23 cellular contexts compared by ENCODE assay signal in the genomic region with DNA sequence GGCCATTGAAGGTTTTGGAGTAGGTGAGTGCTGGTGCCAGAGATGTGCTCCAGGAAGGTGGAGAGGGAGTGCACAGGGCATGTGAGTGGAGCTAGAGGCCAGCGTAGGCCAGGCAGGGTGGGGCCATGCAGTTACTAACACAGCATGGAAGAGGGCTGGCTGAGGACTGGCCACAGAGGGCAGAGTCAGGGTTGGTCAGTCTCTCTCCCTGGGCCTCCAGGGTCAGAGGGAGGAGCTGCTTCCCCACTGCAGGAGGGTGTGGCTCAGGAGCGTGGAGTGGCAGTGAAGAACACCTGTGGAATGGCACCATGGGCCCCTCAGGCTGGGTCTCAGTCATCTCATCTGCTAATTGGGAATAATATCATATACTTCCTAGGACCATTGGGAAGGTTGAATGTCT.
DNase-seq lines count a peak whose midpoint lies in the region; ATAC-seq and TF ChIP-seq lines count a peak whose summit lies in the region.
"Had no signal": no experiment of that assay in that cellular context is flagged by ENCODE, and none has a peak within 500 bp of the region (broad histone marks: within the 10 kb centered on the region; RNA-seq: fewer than 3 reads in every experiment).

No MANE protein-coding gene starts in this region.

- peak overlapping the region; percentile 16 to 41 for H3K18ac ChIP-seq in mesenchymal stem cell (ENCODE audit: low read depth in 1 of 2, low read length in 2 of 2)

- H3K27ac ChIP-seq in HEK293 (ENCODE audit: extremely low read depth, low read depth, low read length) (no peak overlapping the region), cingulate gyrus (ENCODE audit: low read depth, low read length) (peak overlapping the region; percentile 33), mesenchymal stem cell (ENCODE audit: low read length, poor library complexity, severe bottlenecking) (no peak overlapping the region), temporal lobe (ENCODE audit: low read depth, low read length) (peak overlapping the region; percentile 46)
- H3K27ac ChIP-seq: testis had no signal

- H2AK5ac ChIP-seq in mesenchymal stem cell (ENCODE audit: low read length, severe bottlenecking) = no peak overlapping the region

- CTCF ChIA-PET in HEK293 (lab: Yijun Ruan, JAX) = no interaction called here

- POLR2A ChIA-PET in HEK293 (lab: Yijun Ruan, JAX) = no interaction called here

- DNase-seq in mesenchymal stem cell = no peak
- DNase-seq in T-helper 2 cell = no peak
- DNase-seq in activated CD8-positive, alpha-beta memory T cell treated with anti-CD3 and anti-CD28 coated beads, Interleukin-2, amount 50 U/mL, for 48 hours = no peak
- DNase-seq in iPS-NIHi11 (ENCODE audit: low spot score) = no peak
- DNase-seq: ACHN; activated CD4-positive, alpha-beta T cell treated with anti-CD3 and anti-CD28 coated beads, Interleukin-2, amount 50 U/mL, for 48 hours; activated CD4-positive, CD25-positive, alpha-beta regulatory T cell treated with anti-CD3 and anti-CD28 coated beads, Interleukin-2, amount 50 U/mL, for 72 hours; activated naive CD4-positive, alpha-beta T cell treated with anti-CD3 and anti-CD28 coated beads for 36 hours; BE2C; immature natural killer cell; NCI-H1417; NCI-H2029 treated with DMSO at 0.1 percent for 48 hours; NCI-H2227 treated with DMSO at 0.1 percent for 48 hours; NCI-H526; NK-92 treated with Interleukin-12 subunit alpha and Interleukin-12 subunit beta, amount 100 ng/mL, for 24 hours; PC-3 had no signal

- peak overlapping the region in 1 of 2 experiments; percentile 5 for H3K14ac ChIP-seq in mesenchymal stem cell (ENCODE audit: low read length in 2 of 2)

- H3K23ac ChIP-seq in mesenchymal stem cell (ENCODE audit: low read length in 2 of 2) = no peak overlapping the region

- H3K9me3 ChIP-seq in HEK293 (ENCODE audit: control insufficient read depth, insufficient read depth, low read depth, low read length) = no peaks in the 10 kb centered on the region
- peaks cover 9% of the 10 kb centered on the region for H3K9me3 ChIP-seq in mesenchymal stem cell (ENCODE audit: control insufficient read depth, low read length)
- H3K9me3 ChIP-seq: BE2C, testis, vagina had no signal

- H3K27me3 ChIP-seq in mesenchymal stem cell (ENCODE audit: control insufficient read depth in 1 of 2, insufficient read depth in 1 of 2, low read length in 2 of 2) = peaks cover 0 to 6% of the 10 kb centered on the region in 2 experiments
- H3K27me3 ChIP-seq: BE2C, testis, vagina had no signal

- H3K79me1 ChIP-seq in mesenchymal stem cell (replicated peaks; ENCODE audit: low read length, poor library complexity, severe bottlenecking) = no peaks in the 10 kb centered on the region

- H2AFZ ChIP-seq in mesenchymal stem cell (ENCODE audit: low read depth, low read length) = no peak overlapping the region

- WGBS in mesenchymal stem cell = 94% methylated on average over 2 of the region's 2 CpGs

- no peak for TF ChIP-seq CTCF in HEK293 (tag by site-specific recombination; IDR thresholded peaks at IDR 0.05)

- H3K4me3 ChIP-seq in HEK293 (ENCODE audit: low read depth, low read length) (no peak overlapping the region), mesenchymal stem cell (ENCODE audit: insufficient read depth in 1 of 2, low read depth in 1 of 2, low read length in 2 of 2) (peak overlapping the region in 1 of 2 experiments; percentile 40)
- H3K4me3 ChIP-seq: GM12878, testis, vagina had no signal

- no peak overlapping the region for H3K4me2 ChIP-seq in mesenchymal stem cell (ENCODE audit: low read length, poor library complexity, severe bottlenecking)

- H2BK5ac ChIP-seq in mesenchymal stem cell (ENCODE audit: low read depth, low read length, poor library complexity, severe bottlenecking) = no peak overlapping the region

- no peak for ATAC-seq in HG03460 (IDR thresholded peaks at IDR 0.05; ENCODE audit: unreplicated experiment)
- ATAC-seq: PC-3 had no signal

- no peak overlapping the region for H3K9ac ChIP-seq in mesenchymal stem cell (ENCODE audit: low read length)

- peak overlapping the region; percentile 27 to 61 for H3K4ac ChIP-seq in mesenchymal stem cell (ENCODE audit: low read depth in 1 of 2, low read length in 2 of 2)

- peak overlapping the region; percentile 45 for H4K8ac ChIP-seq in mesenchymal stem cell (ENCODE audit: low read length)

- H2BK15ac ChIP-seq in mesenchymal stem cell (ENCODE audit: low read depth, poor library complexity, severe bottlenecking) = no peak overlapping the region

- H3K36me3 ChIP-seq in HEK293 (ENCODE audit: control insufficient read depth in 2 of 2, insufficient read depth in 1 of 2, low read length in 2 of 2) (no peaks in the 10 kb centered on the region), mesenchymal stem cell (ENCODE audit: control insufficient read depth in 1 of 2, insufficient read depth in 2 of 2, low read depth in 1 of 2, low read length in 2 of 2) (no peaks in the 10 kb centered on the region)
- H3K36me3 ChIP-seq: BE2C, vagina had no signal

- H2BK12ac ChIP-seq in mesenchymal stem cell (ENCODE audit: low read length in 2 of 2) = peak overlapping the region; percentile 37 to 49

- peaks cover 5% of the 10 kb centered on the region; the same call in 1 of the 2 replicates for H3K4me1 ChIP-seq in HEK293 (ENCODE audit: control insufficient read depth, insufficient read depth, low read length)
- peaks cover 12% of the 10 kb centered on the region for H3K4me1 ChIP-seq in mesenchymal stem cell (ENCODE audit: control insufficient read depth, insufficient read depth, low read depth, low read length)
- H3K4me1 ChIP-seq: testis had no signal

- H4K91ac ChIP-seq in mesenchymal stem cell (ENCODE audit: low read length) = peak overlapping the region; percentile 73

- H2BK120ac ChIP-seq in mesenchymal stem cell (ENCODE audit: low read depth, low read length) = no peak overlapping the region

TF ChIP-seq in HEK293, 187 proteins besides CTCF, POLR2A, EP300 and RAD21:
- TF ChIP-seq REST (tag by site-specific recombination; IDR thresholded peaks at IDR 0.05) (no peak), SCRT2 (tag by site-specific recombination; IDR thresholded peaks at IDR 0.05) (0 out of 2 replicates have a peak, but pooled peaks have one; percentile 55)

Comparison
In these comparisons a context has a peak if more than half of its experiments do, and no peak if none do; other contexts are left out.
1. H3K27ac ChIP-seq: peak in cingulate gyrus (single experiment) and temporal lobe (single experiment); none in HEK293 (single experiment) and mesenchymal stem cell (single experiment).